In the genomic region with DNA sequence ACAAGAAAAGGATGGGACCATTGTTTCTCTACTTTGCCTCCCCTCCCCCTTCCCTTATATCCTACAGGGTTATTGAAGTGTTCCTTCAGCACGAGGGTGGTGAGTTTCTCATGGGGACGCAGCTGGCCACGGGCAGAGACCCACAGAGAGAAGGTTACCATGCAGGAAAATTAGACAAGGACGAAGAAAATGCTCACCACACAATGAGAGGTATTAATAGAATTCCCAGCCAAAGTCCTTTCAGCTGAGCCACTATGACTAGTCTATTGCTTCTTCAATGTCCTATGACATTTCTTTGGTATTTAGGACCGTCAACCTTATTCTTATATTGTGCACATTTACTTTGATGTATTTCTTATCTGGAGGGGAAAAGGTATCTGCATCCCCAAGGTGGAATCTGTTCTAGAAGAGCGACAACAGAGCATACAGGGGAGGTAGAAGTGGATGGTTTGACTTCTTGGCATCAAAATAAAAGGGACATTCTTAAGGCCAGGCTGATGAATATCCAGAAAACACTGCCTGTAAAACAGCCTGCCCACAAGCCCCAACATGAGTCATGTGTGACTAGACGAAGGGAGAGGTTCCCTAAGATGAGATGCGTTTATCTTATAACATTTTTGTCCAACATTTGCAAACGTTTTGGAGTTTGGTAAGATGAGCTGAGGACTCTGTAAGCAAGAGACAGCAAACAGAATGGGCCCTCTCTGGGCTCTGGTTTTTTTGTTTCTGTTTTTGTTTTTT, we compare ENCODE assay signal across 15 cellular contexts.
A peak's percentile ranks its signal among the peaks of the same experiment; 100 is the strongest.
DNase-seq lines count a peak whose midpoint lies in the region; TF ChIP-seq lines count a peak whose summit lies in the region.
"Had no signal": no experiment of that assay in that cellular context is flagged by ENCODE, and none has a peak within 500 bp of the region (broad histone marks: within the 10 kb centered on the region; RNA-seq: fewer than 3 reads in every experiment).

No MANE protein-coding gene starts in this region.

- no peak overlapping the region for H3K27ac Mint-ChIP-seq in immature natural killer cell
- H3K27ac Mint-ChIP-seq: activated naive CD4-positive, alpha-beta T cell treated with anti-CD3 and anti-CD28 coated beads, Interleukin-2, amount 50 U/mL, for 24 hours; stimulated activated naive CD8-positive, alpha-beta T cell treated with anti-CD3 and anti-CD28 coated beads, Interleukin-15, Interleukin-2, amounts not matched to agents 100 ng/mL and 50 ng/mL, for 24 hours; T-cell had no signal

- POLR2A ChIA-PET in AG04449 (lab: Yijun Ruan, JAX) = no interaction called here

- H3K4me3 ChIP-seq in AG04449 (ENCODE audit: low read depth, low read length) (no peak overlapping the region), astrocyte of the spinal cord (ENCODE audit: low read depth, low read length) (no peak overlapping the region)
- H3K4me3 ChIP-seq: lower lobe of right lung had no signal

- H3K9me3 Mint-ChIP-seq in immature natural killer cell = no peaks in the 10 kb centered on the region
- H3K9me3 Mint-ChIP-seq: activated naive CD4-positive, alpha-beta T cell treated with anti-CD3 and anti-CD28 coated beads, Interleukin-2, amount 50 U/mL, for 24 hours; stimulated activated naive CD8-positive, alpha-beta T cell treated with anti-CD3 and anti-CD28 coated beads, Interleukin-15, Interleukin-2, amounts not matched to agents 100 ng/mL and 50 ng/mL, for 24 hours; T-cell had no signal

- in situ Hi-C loops in astrocyte of the spinal cord (cut with HindIII; ENCODE audit: low sequenced_read_pairs) = no loop called here

- no peaks in the 10 kb centered on the region for H3K4me1 Mint-ChIP-seq in immature natural killer cell
- H3K4me1 Mint-ChIP-seq: activated naive CD4-positive, alpha-beta T cell treated with anti-CD3 and anti-CD28 coated beads, Interleukin-2, amount 50 U/mL, for 24 hours; T-cell had no signal

- H3K27me3 Mint-ChIP-seq in immature natural killer cell (ENCODE audit: low read depth in 3 of 3) = peaks cover 2 to 5% (median 3%) of the 10 kb centered on the region in 3 donors

- no peak overlapping the region for H3K4me3 Mint-ChIP-seq in immature natural killer cell
- H3K4me3 Mint-ChIP-seq: activated naive CD4-positive, alpha-beta T cell treated with anti-CD3 and anti-CD28 coated beads, Interleukin-2, amount 50 U/mL, for 24 hours; stimulated activated naive CD8-positive, alpha-beta T cell treated with anti-CD3 and anti-CD28 coated beads, Interleukin-15, Interleukin-2, amounts not matched to agents 100 ng/mL and 50 ng/mL, for 24 hours; T-cell had no signal

- TF ChIP-seq CTCF in AG04449 (IDR thresholded peaks at IDR 0.05; ENCODE audit: insufficient read depth, low read length, missing control alignments) = no peak
- TF ChIP-seq CTCF in astrocyte of the spinal cord (IDR thresholded peaks at IDR 0.05; ENCODE audit: low read depth, low read length) = no peak

- peak; percentile 37 for DNase-seq in AG04449 (ENCODE audit: low read depth, low spot score)
- peak; percentile 63 for DNase-seq in HT1080 (ENCODE audit: low read depth)
- peak; percentile 70 for DNase-seq in astrocyte of the spinal cord (ENCODE audit: low read depth, low spot score)
- DNase-seq in hepatic stellate cell (ENCODE audit: low spot score) = peak; percentile 58
- no peak for DNase-seq in mucosa of gallbladder (ENCODE audit: low spot score)
- DNase-seq in immature natural killer cell = no peak
- DNase-seq in effector CD8-positive, alpha-beta T cell (lab: John Stamatoyannopoulos, UW) = no peak
- DNase-seq in H4 (ENCODE audit: low spot score) = no peak
- DNase-seq: ACHN; activated CD8-positive, alpha-beta memory T cell treated with anti-CD3 and anti-CD28 coated beads, Interleukin-2, amount 50 U/mL, for 4 hours; GOT3; lower lobe of right lung; T-cell had no signal

- CTCF ChIA-PET in AG04449 (lab: Yijun Ruan, JAX) = interaction anchor here (2.1 to 4.7 kb wide), 2 partner anchors 13 to 140 kb away, joined by 5 to 48 read pairs; no protein-coding TSS in a partner anchor

- H3K36me3 Mint-ChIP-seq in immature natural killer cell = no peaks in the 10 kb centered on the region
- H3K36me3 Mint-ChIP-seq: activated naive CD4-positive, alpha-beta T cell treated with anti-CD3 and anti-CD28 coated beads, Interleukin-2, amount 50 U/mL, for 24 hours; T-cell had no signal

Comparison
In these comparisons a context has a peak if more than half of its experiments do, and no peak if none do; other contexts are left out.
1. DNase-seq: peak in AG04449 (single experiment), HT1080 (single experiment), astrocyte of the spinal cord (single experiment) and hepatic stellate cell (single experiment); none in mucosa of gallbladder (single experiment), immature natural killer cell (0 of 3), effector CD8-positive, alpha-beta T cell (single experiment) and H4 (single experiment).